In genomic region chr10:102644066-102644645, GRCh38 we compare ENCODE assay signal across 8 cellular contexts. TPM values are rescaled to one million over a fixed set of nuclear protein-coding genes. Genes with fewer than 3 reads are reported as not detected.
DNase-seq lines count a peak whose midpoint lies in the region; ATAC-seq and TF ChIP-seq lines count a peak whose summit lies in the region.

Gene TRIM8 (plus strand): TSS chr10:102644479. CDS start chr10:102644618, 139 bp downstream.

- intact Hi-C loops in CD8-positive, alpha-beta T cell (cut with DNase I, micrococcal nuclease): loop anchor here (1.0 to 10.0 kb wide), 10 partner anchors 70 to 1289 kb away; partner anchors contain the start of genes OGA (in 2 of the 2), ARL3 (in 1 of the 2), BORCS7 (in 1 of the 2) and BTRC (in 1 of the 2)

- peak within 1 kb of the TSS; percentile 97 for H3K4me3 Mint-ChIP-seq in CD8-positive, alpha-beta T cell
- peak within 1 kb of the TSS; percentile 90 for H3K4me3 Mint-ChIP-seq in T-helper 2 cell treated with Interferon-gamma antibody and Interleukin-4, amounts not matched to agents 5 μg/mL and 100 μg/mL, for 36 hours

- peaks cover 47% of the 10 kb centered on the region for H3K4me1 Mint-ChIP-seq in CD8-positive, alpha-beta T cell (ENCODE audit: low read depth)
- H3K4me1 Mint-ChIP-seq in T-helper 2 cell treated with Interferon-gamma antibody and Interleukin-4, amounts not matched to agents 5 μg/mL and 100 μg/mL, for 36 hours (ENCODE audit: low read depth): peaks cover 36% of the 10 kb centered on the region

- DNase-seq in CD8-positive, alpha-beta T cell: peak in 6 of 7 experiments; percentile 42 to 78 (median 60)
- DNase-seq in HL-60 (ENCODE audit: low read depth in 1 of 2, low spot score in 1 of 2) (peak in 1 of 2 experiments; percentile 44), T47D (ENCODE audit: low read depth in 1 of 2, low spot score in 1 of 2) (peak; percentile 62 to 74), iris pigment epithelial cell (ENCODE audit: low read depth) (peak; percentile 61), DMS79 treated with DMSO at 0.1 percent for 48 hours (lab: John Stamatoyannopoulos, UW) (no peak), NCI-H1048 (lab: John Stamatoyannopoulos, UW) (no peak)
- peak; percentile 65 for DNase-seq in T-helper 2 cell treated with Interferon-gamma antibody and Interleukin-4, amounts not matched to agents 5 μg/mL and 100 μg/mL, for 36 hours (ENCODE audit: low spot score)
- DNase-seq in stimulated activated CD4-positive, alpha-beta T cell treated with anti-CD3 and anti-CD28 coated beads, Interleukin-15, amount 100 ng/mL, for 1 hour (ENCODE audit: low read depth in 1 of 2, low spot score in 1 of 2): peak; percentile 35 to 47

- H3K27me3 ChIP-seq in CD8-positive, alpha-beta T cell (ENCODE audit: insufficient read depth, low read length): no peaks in the 10 kb centered on the region
- H3K27me3 ChIP-seq in HL-60 (ENCODE audit: insufficient read depth, poor library complexity, severe bottlenecking): no peaks in the 10 kb centered on the region

- in situ Hi-C loops in T47D (cut with HindIII; ENCODE audit: low pct_unique_long_range_greater_than_20kb, low sequenced_read_pairs): no loop called here

- no peaks in the 10 kb centered on the region for H3K36me3 ChIP-seq in CD8-positive, alpha-beta T cell (ENCODE audit: insufficient read depth, low read length)

- peaks cover 15% of the 10 kb centered on the region for H3K36me3 Mint-ChIP-seq in CD8-positive, alpha-beta T cell
- peaks cover 25% of the 10 kb centered on the region for H3K36me3 Mint-ChIP-seq in T-helper 2 cell treated with Interferon-gamma antibody and Interleukin-4, amounts not matched to agents 5 μg/mL and 100 μg/mL, for 36 hours (ENCODE audit: low read depth)

- TF ChIP-seq CTCF in CD8-positive, alpha-beta T cell (IDR thresholded peaks at IDR 0.05): no peak
- TF ChIP-seq CTCF in HL-60 (IDR thresholded peaks at IDR 0.05; ENCODE audit: insufficient read depth, low read length): no peak

- POLR2A ChIA-PET in CD8-positive, alpha-beta T cell (lab: Charles Lee): interaction anchor here (0.6 to 5.0 kb wide), 23 partner anchors 8 to 813 kb away, joined by 3 to 60 read pairs (median 5); partner anchors contain the start of genes ACTR1A, ARL3, C10orf95 and CUEDC2

- H3K4me1 ChIP-seq in CD8-positive, alpha-beta T cell (ENCODE audit: insufficient read depth, low read length): peaks cover 33% of the 10 kb centered on the region

- peak within 1 kb of the TSS; percentile 99 for H3K27ac Mint-ChIP-seq in CD8-positive, alpha-beta T cell
- H3K27ac Mint-ChIP-seq in T-helper 2 cell treated with Interferon-gamma antibody and Interleukin-4, amounts not matched to agents 5 μg/mL and 100 μg/mL, for 36 hours: peak within 1 kb of the TSS; percentile 97

- CTCF ChIA-PET in CD8-positive, alpha-beta T cell (lab: Charles Lee): interaction anchor here (1.0 to 3.4 kb wide), 14 partner anchors 11 to 292 kb away, joined by 3 to 27 read pairs (median 6); partner anchors contain the start of genes ACTR1A, ARL3, SFXN2 and SUFU

- H3K9me3 ChIP-seq in CD8-positive, alpha-beta T cell (ENCODE audit: low read length): no peaks in the 10 kb centered on the region

- no peak for ATAC-seq in CD8-positive, alpha-beta T cell

- peak within 1 kb of the TSS; percentile 99 for H3K4me3 ChIP-seq in CD8-positive, alpha-beta T cell (ENCODE audit: low read depth, low read length)
- peak within 1 kb of the TSS; percentile 81 for H3K4me3 ChIP-seq in HL-60 (replicated peaks; ENCODE audit: insufficient read depth, low read length)

- no peaks in the 10 kb centered on the region for H3K27me3 Mint-ChIP-seq in CD8-positive, alpha-beta T cell (ENCODE audit: low read depth)
- H3K27me3 Mint-ChIP-seq in T-helper 2 cell treated with Interferon-gamma antibody and Interleukin-4, amounts not matched to agents 5 μg/mL and 100 μg/mL, for 36 hours (ENCODE audit: low read depth): no peaks in the 10 kb centered on the region

- peak within 1 kb of the TSS; percentile 77 for H3K27ac ChIP-seq in CD8-positive, alpha-beta T cell (ENCODE audit: low read depth, low read length)
- H3K27ac ChIP-seq in HL-60 (replicated peaks): peak within 1 kb of the TSS; percentile 95

- H3K9me3 Mint-ChIP-seq in CD8-positive, alpha-beta T cell: no peaks in the 10 kb centered on the region
- H3K9me3 Mint-ChIP-seq in T-helper 2 cell treated with Interferon-gamma antibody and Interleukin-4, amounts not matched to agents 5 μg/mL and 100 μg/mL, for 36 hours: no peaks in the 10 kb centered on the region

RNA-seq across cellular contexts. Expression of gene TRIM8, which starts in this region (rescaled TPM):
- 10 to 100 TPM; 47.9 to 53.1 TPM for total RNA-seq in CD8-positive, alpha-beta T cell

Comparison
In these comparisons a context has a peak if more than half of its experiments do, and no peak if none do; other contexts are left out.
1. DNase-seq: peak in CD8-positive, alpha-beta T cell (6 of 7), T-helper 2 cell treated with Interferon-gamma antibody and Interleukin-4, amounts not matched to agents 5 μg/mL and 100 μg/mL, for 36 hours (single experiment), T47D (2 of 2), iris pigment epithelial cell (single experiment) and stimulated activated CD4-positive, alpha-beta T cell treated with anti-CD3 and anti-CD28 coated beads, Interleukin-15, amount 100 ng/mL, for 1 hour (2 of 2); none in DMS79 treated with DMSO at 0.1 percent for 48 hours (single experiment) and NCI-H1048 (single experiment).